ENCODE assay signal across 3 cellular contexts in the genomic region with DNA sequence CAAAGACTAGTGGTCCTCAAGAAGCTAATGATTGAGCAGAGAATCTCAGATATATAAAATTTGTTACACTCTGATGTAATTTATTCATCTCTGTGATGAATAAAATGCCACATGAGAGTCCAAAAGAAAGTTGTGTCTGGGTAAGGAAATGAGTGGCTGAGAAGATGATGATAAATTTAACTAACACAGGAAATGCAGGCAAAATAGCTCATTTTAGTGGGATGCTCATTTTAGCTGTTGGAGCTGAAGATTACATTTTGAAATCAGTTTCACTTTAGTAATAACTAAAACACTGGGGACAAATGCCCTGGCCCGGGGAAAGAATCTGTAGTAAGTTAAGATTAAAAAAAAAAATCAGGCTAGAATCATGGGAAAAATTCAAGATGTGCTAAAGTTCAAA.
TF ChIP-seq lines count a peak whose summit lies in the region.

No MANE protein-coding gene starts in this region.

TF ChIP-seq in GM23338, 12 proteins besides CTCF, POLR2A, EP300 and RAD21 (continues in another document):
- TF ChIP-seq, protein P1, sequence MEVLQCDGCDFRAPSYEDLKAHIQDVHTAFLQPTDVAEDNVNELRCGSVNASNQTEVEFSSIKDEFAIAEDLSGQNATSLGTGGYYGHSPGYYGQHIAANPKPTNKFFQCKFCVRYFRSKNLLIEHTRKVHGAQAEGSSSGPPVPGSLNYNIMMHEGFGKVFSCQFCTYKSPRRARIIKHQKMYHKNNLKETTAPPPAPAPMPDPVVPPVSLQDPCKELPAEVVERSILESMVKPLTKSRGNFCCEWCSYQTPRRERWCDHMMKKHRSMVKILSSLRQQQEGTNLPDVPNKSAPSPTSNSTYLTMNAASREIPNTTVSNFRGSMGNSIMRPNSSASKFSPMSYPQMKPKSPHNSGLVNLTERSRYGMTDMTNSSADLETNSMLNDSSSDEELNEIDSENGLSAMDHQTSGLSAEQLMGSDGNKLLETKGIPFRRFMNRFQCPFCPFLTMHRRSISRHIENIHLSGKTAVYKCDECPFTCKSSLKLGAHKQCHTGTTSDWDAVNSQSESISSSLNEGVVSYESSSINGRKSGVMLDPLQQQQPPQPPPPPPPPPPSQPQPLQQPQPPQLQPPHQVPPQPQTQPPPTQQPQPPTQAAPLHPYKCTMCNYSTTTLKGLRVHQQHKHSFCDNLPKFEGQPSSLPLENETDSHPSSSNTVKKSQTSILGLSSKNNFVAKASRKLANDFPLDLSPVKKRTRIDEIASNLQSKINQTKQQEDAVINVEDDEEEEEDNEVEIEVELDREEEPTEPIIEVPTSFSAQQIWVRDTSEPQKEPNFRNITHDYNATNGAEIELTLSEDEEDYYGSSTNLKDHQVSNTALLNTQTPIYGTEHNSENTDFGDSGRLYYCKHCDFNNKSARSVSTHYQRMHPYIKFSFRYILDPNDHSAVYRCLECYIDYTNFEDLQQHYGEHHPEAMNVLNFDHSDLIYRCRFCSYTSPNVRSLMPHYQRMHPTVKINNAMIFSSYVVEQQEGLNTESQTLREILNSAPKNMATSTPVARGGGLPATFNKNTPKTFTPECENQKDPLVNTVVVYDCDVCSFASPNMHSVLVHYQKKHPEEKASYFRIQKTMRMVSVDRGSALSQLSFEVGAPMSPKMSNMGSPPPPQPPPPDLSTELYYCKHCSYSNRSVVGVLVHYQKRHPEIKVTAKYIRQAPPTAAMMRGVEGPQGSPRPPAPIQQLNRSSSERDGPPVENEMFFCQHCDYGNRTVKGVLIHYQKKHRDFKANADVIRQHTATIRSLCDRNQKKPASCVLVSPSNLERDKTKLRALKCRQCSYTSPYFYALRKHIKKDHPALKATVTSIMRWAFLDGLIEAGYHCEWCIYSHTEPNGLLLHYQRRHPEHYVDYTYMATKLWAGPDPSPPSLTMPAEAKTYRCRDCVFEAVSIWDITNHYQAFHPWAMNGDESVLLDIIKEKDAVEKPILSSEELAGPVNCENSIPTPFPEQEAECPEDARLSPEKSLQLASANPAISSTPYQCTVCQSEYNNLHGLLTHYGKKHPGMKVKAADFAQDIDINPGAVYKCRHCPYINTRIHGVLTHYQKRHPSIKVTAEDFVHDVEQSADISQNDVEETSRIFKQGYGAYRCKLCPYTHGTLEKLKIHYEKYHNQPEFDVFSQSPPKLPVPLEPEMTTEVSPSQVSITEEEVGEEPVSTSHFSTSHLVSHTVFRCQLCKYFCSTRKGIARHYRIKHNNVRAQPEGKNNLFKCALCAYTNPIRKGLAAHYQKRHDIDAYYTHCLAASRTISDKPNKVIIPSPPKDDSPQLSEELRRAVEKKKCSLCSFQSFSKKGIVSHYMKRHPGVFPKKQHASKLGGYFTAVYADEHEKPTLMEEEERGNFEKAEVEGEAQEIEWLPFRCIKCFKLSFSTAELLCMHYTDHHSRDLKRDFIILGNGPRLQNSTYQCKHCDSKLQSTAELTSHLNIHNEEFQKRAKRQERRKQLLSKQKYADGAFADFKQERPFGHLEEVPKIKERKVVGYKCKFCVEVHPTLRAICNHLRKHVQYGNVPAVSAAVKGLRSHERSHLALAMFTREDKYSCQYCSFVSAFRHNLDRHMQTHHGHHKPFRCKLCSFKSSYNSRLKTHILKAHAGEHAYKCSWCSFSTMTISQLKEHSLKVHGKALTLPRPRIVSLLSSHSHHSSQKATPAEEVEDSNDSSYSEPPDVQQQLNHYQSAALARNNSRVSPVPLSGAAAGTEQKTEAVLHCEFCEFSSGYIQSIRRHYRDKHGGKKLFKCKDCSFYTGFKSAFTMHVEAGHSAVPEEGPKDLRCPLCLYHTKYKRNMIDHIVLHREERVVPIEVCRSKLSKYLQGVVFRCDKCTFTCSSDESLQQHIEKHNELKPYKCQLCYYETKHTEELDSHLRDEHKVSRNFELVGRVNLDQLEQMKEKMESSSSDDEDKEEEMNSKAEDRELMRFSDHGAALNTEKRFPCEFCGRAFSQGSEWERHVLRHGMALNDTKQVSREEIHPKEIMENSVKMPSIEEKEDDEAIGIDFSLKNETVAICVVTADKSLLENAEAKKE (CRISPR knock-in tag; IDR thresholded peaks at IDR 0.05) = no peak
- TF ChIP-seq STAT1 (IDR thresholded peaks at IDR 0.05; ENCODE audit: unreplicated experiment) (no peak), CREB1 (CRISPR knock-in tag; IDR thresholded peaks at IDR 0.05; ENCODE audit: low read depth) (no peak)

TF ChIP-seq in endothelial cell of umbilical vein, 7 proteins besides CTCF, POLR2A, EP300 and RAD21:
- TF ChIP-seq FOS (IDR thresholded peaks at IDR 0.05; ENCODE audit: borderline replicate concordance, insufficient read depth, low read length) (no peak), GATA2 (IDR thresholded peaks at IDR 0.05; ENCODE audit: insufficient read depth, insufficient read length, low read depth, low read length) (no peak)
- TF ChIP-seq, protein P2, sequence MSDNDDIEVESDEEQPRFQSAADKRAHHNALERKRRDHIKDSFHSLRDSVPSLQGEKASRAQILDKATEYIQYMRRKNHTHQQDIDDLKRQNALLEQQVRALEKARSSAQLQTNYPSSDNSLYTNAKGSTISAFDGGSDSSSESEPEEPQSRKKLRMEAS (IDR thresholded peaks at IDR 0.05; ENCODE audit: insufficient read depth, insufficient read length) = no peak

TF ChIP-seq in HepG2, 621 proteins besides CTCF, POLR2A, EP300 and RAD21:
- TF ChIP-seq NR2F6 (IDR thresholded peaks at IDR 0.05) = no peak
- TF ChIP-seq NR2F6 (CRISPR knock-in tag; IDR thresholded peaks at IDR 0.05) = no peak
- no peak for TF ChIP-seq ATF6 (CRISPR knock-in tag; conservative IDR thresholded peaks at IDR 0.05)
- TF ChIP-seq CREBL2 (CRISPR knock-in tag; IDR thresholded peaks at IDR 0.05; ENCODE audit: borderline replicate concordance) = no peak
